In genomic region chr3:23751485-23751811, GRCh38 we compare ENCODE assay signal across 12 cellular contexts. TPM values are rescaled to one million over a fixed set of nuclear protein-coding genes. Genes with fewer than 3 reads are reported as not detected.
DNase-seq lines count a peak whose midpoint lies in the region; ATAC-seq and TF ChIP-seq lines count a peak whose summit lies in the region.
"Had no signal": no experiment of that assay in that cellular context is flagged by ENCODE, and none has a peak within 500 bp of the region (broad histone marks: within the 10 kb centered on the region; RNA-seq: fewer than 3 reads in every experiment).

No MANE protein-coding gene starts in this region.

- no peak for TF ChIP-seq POLR2A in IMR-90 (IDR thresholded peaks at IDR 0.05; ENCODE audit: low read depth, low read length)

- no peak overlapping the region for H2BK20ac ChIP-seq in IMR-90 (ENCODE audit: low read depth, low read length)

- dilution Hi-C loops in IMR-90 (cut with HindIII; ENCODE audit: low sequenced_read_pairs, unreplicated experiment), result no loop called here
- dilution Hi-C loops in mammary epithelial cell (cut with HindIII; ENCODE audit: low sequenced_read_pairs), result no loop called here

- H3F3A ChIP-seq in smooth muscle cell (ENCODE audit: low read depth), result peaks cover 5% of the 10 kb centered on the region

- H3K9ac ChIP-seq in IMR-90 (ENCODE audit: low read depth, low read length) (no peak overlapping the region), mammary epithelial cell (ENCODE audit: insufficient read depth, low read length) (no peak overlapping the region), iPS-20b (ENCODE audit: low read depth, low read length) (peak overlapping the region; percentile 18; the same call in 1 of the 2 replicates), smooth muscle cell (ENCODE audit: low read depth) (no peak overlapping the region)

- H3K4me1 ChIP-seq in IMR-90 (ENCODE audit: control insufficient read depth, insufficient read depth, low read length), result peaks cover 6% of the 10 kb centered on the region
- H3K4me1 ChIP-seq in mammary epithelial cell (ENCODE audit: insufficient read depth, low read length), result peaks cover 5% of the 10 kb centered on the region
- H3K4me1 ChIP-seq in iPS-20b (ENCODE audit: insufficient read depth, low read length), result peaks cover 10% of the 10 kb centered on the region; the same call in 1 of the 2 replicates
- H3K4me1 ChIP-seq in smooth muscle cell (ENCODE audit: low read depth), result peaks cover 12% of the 10 kb centered on the region

- no peak overlapping the region for H3K4me2 ChIP-seq in IMR-90 (ENCODE audit: low read depth, low read length)
- H3K4me2 ChIP-seq in mammary epithelial cell (ENCODE audit: insufficient read depth, low read depth, low read length), result no peak overlapping the region
- peak overlapping the region; percentile 57 for H3K4me2 ChIP-seq in smooth muscle cell

- no peaks in the 10 kb centered on the region for H3K36me3 ChIP-seq in IMR-90 (ENCODE audit: control insufficient read depth, insufficient read depth, low read length)
- no peaks in the 10 kb centered on the region for H3K36me3 ChIP-seq in mammary epithelial cell (ENCODE audit: insufficient read depth, low read length)
- no peaks in the 10 kb centered on the region for H3K36me3 ChIP-seq in iPS-20b (ENCODE audit: insufficient read depth, low read depth, low read length)
- H3K36me3 ChIP-seq in smooth muscle cell (ENCODE audit: low read depth), result no peaks in the 10 kb centered on the region
- H3K36me3 ChIP-seq: thyroid gland had no signal

- no peak for ATAC-seq in IMR-90 (ENCODE audit: low read depth)
- no peak for ATAC-seq in GM19455 (IDR thresholded peaks at IDR 0.05; ENCODE audit: unreplicated experiment)

- no CpG with 5 or more reads among the region's 3 CpGs for WGBS in IMR-90 (ENCODE audit: extremely low coverage in 2 of 2, insufficient read length in 1 of 2), 2 experiments
- WGBS in mammary epithelial cell (ENCODE audit: low coverage, missing lambda C conversion rate), result 6% methylated on average over 2 of the region's 3 CpGs
- 20% methylated on average over 3 of the region's 3 CpGs for WGBS in smooth muscle cell (ENCODE audit: low lambda C conversion rate)

- H2BK5ac ChIP-seq in IMR-90 (ENCODE audit: low read depth, low read length, poor library complexity, severe bottlenecking), result no peak overlapping the region

- H3K27ac ChIP-seq in IMR-90 (ENCODE audit: insufficient read depth, low read length) (no peak overlapping the region), mammary epithelial cell (ENCODE audit: insufficient read depth, low read depth, low read length) (no peak overlapping the region), iPS-20b (ENCODE audit: low read length) (no peak overlapping the region), smooth muscle cell (ENCODE audit: low read depth) (no peak overlapping the region)
- H3K27ac ChIP-seq: thyroid gland had no signal

- no peak for TF ChIP-seq CTCF in IMR-90 (conservative IDR thresholded peaks at IDR 0.05; ENCODE audit: low read depth, low read length)
- TF ChIP-seq CTCF in mammary epithelial cell (conservative IDR thresholded peaks at IDR 0.05 in 1 of 2, IDR thresholded peaks at IDR 0.05 in 1 of 2; ENCODE audit: extremely low read depth in 1 of 2, insufficient read depth in 1 of 2, low read depth in 1 of 2, low read length in 2 of 2), result no peak
- no peak for TF ChIP-seq CTCF in smooth muscle cell (IDR thresholded peaks at IDR 0.05; ENCODE audit: borderline replicate concordance, insufficient read depth, poor library complexity, severe bottlenecking)

- BruUV-seq in IMR-90 (replicated peaks; lab: Mats Ljungman, UMichigan) (no TSS peak), mammary epithelial cell (replicated peaks; lab: Mats Ljungman, UMichigan) (no TSS peak)

- TF ChIP-seq RAD21 in IMR-90 (IDR thresholded peaks at IDR 0.05; ENCODE audit: low read length), result no peak

- peak overlapping the region; percentile 18; the same call in 1 of the 2 replicates for H2BK120ac ChIP-seq in IMR-90 (ENCODE audit: low read depth, low read length)

- no peak overlapping the region for H2AK9ac ChIP-seq in IMR-90 (replicated peaks; ENCODE audit: low read depth, low read length, poor library complexity)

- H2AK5ac ChIP-seq in IMR-90 (ENCODE audit: low read depth, low read length), result no peak overlapping the region

- H3K23ac ChIP-seq in IMR-90 (ENCODE audit: low read depth, low read length), result no peak overlapping the region

- intact Hi-C loops in IMR-90 (cut with micrococcal nuclease), result no loop called here
- intact Hi-C loops in mammary epithelial cell (cut with micrococcal nuclease), result no loop called here

- H3K79me2 ChIP-seq in mammary epithelial cell (ENCODE audit: insufficient read depth, low read length) (no peaks in the 10 kb centered on the region), smooth muscle cell (ENCODE audit: low read depth) (no peaks in the 10 kb centered on the region)

- no peak overlapping the region for H3K56ac ChIP-seq in IMR-90 (ENCODE audit: extremely low read depth, insufficient read depth, low read length)

- CTCF ChIA-PET in IMR-90 (lab: Yijun Ruan, JAX), result no interaction called here
- CTCF ChIA-PET in mammary epithelial cell (lab: Charles Lee; ENCODE audit: low non-redundant PET), result interaction anchor here (0.6 kb wide), 1 partner anchor 11 kb away, joined by 3 read pairs; no protein-coding TSS in a partner anchor

- H3K9me1 ChIP-seq in IMR-90 (ENCODE audit: insufficient read depth, low read length), result no peaks in the 10 kb centered on the region

- H3K4me3 ChIP-seq in IMR-90 (ENCODE audit: insufficient read depth, low read depth, low read length), result no peak overlapping the region
- no peak overlapping the region for H3K4me3 ChIP-seq in mammary epithelial cell (replicated peaks in 1 of 3; ENCODE audit: insufficient read depth in 1 of 3, low read depth in 2 of 3, low read length in 3 of 3)
- peak overlapping the region; percentile 52; the same call in 1 of the 2 replicates for H3K4me3 ChIP-seq in iPS-20b (ENCODE audit: low read length)
- no peak overlapping the region for H3K4me3 ChIP-seq in smooth muscle cell
- H3K4me3 ChIP-seq: thyroid gland had no signal

- H4K20me1 ChIP-seq in IMR-90 (ENCODE audit: insufficient read depth, low read length) (no peaks in the 10 kb centered on the region), mammary epithelial cell (ENCODE audit: insufficient read depth, low read length) (no peaks in the 10 kb centered on the region), smooth muscle cell (ENCODE audit: low read depth) (no peaks in the 10 kb centered on the region)

- H2AFZ ChIP-seq in IMR-90 (replicated peaks; ENCODE audit: low read length, poor library complexity) (no peak overlapping the region), mammary epithelial cell (ENCODE audit: low read depth, low read length) (peak overlapping the region; percentile 21), smooth muscle cell (ENCODE audit: low read depth) (peak overlapping the region; percentile 2)

- no peak overlapping the region for H3K18ac ChIP-seq in IMR-90 (ENCODE audit: low read depth, low read length)

- no peak overlapping the region for H4K8ac ChIP-seq in IMR-90 (ENCODE audit: low read depth in 2 of 2, low read length in 2 of 2)

- POLR2A ChIA-PET in IMR-90 (lab: Charles Lee; ENCODE audit: unreplicated experiment), result no interaction called here

- no peak overlapping the region for H4K5ac ChIP-seq in IMR-90 (ENCODE audit: low read depth, low read length)

- H3K27me3 ChIP-seq in IMR-90 (ENCODE audit: control insufficient read depth, insufficient read depth, low read length), result no peaks in the 10 kb centered on the region
- H3K27me3 ChIP-seq in mammary epithelial cell (ENCODE audit: insufficient read depth, low read length), result no peaks in the 10 kb centered on the region
- H3K27me3 ChIP-seq in iPS-20b (ENCODE audit: insufficient read depth, low read length), result peaks cover 8% of the 10 kb centered on the region; the same call in 1 of the 2 replicates
- H3K27me3 ChIP-seq in smooth muscle cell (ENCODE audit: low read depth), result no peaks in the 10 kb centered on the region
- H3K27me3 ChIP-seq: thyroid gland had no signal

- in situ Hi-C loops in IMR-90 (cut with MboI; ENCODE audit: low sequenced_read_pairs) (no loop called here), mammary epithelial cell (cut with MboI; ENCODE audit: low sequenced_read_pairs in 2 of 2) (loop anchor here in 1 of 2 donors (25.0 kb wide), 1 partner anchor 564 kb away; no protein-coding TSS in a partner anchor), ACHN (cut with HindIII; ENCODE audit: low pct_ligation_motif_present, low pct_unique_long_range_greater_than_20kb, low sequenced_read_pairs) (no loop called here)

- peak overlapping the region; percentile 33; the same call in 2 of the 3 replicates for H2BK15ac ChIP-seq in IMR-90 (ENCODE audit: low read depth, low read length)

- no peak overlapping the region; the same call in 1 of the 2 replicates for H4K91ac ChIP-seq in IMR-90 (ENCODE audit: insufficient read depth, low read depth, low read length)

- H3K9me3 ChIP-seq in IMR-90 (ENCODE audit: control insufficient read depth, insufficient read depth, low read length), result no peaks in the 10 kb centered on the region
- H3K9me3 ChIP-seq in mammary epithelial cell (replicated peaks; ENCODE audit: insufficient read depth, low read length), result no peaks in the 10 kb centered on the region
- H3K9me3 ChIP-seq in iPS-20b (ENCODE audit: insufficient read depth, low read depth, low read length), result no peaks in the 10 kb centered on the region
- no peaks in the 10 kb centered on the region for H3K9me3 ChIP-seq in smooth muscle cell (replicated peaks; ENCODE audit: low read depth)
- H3K9me3 ChIP-seq: thyroid gland had no signal

- H3K14ac ChIP-seq in IMR-90 (replicated peaks; ENCODE audit: low read depth, low read length), result no peak overlapping the region

- H3K79me1 ChIP-seq in IMR-90 (ENCODE audit: low read depth in 1 of 2, low read length in 2 of 2), result no peaks in the 10 kb centered on the region

- DNase-seq in IMR-90 (no peak), mammary epithelial cell (no peak), smooth muscle cell (lab: John Stamatoyannopoulos, UW; ENCODE audit: unreplicated experiment) (no peak), medulla oblongata (ENCODE audit: extremely low spot score) (no peak), ACHN (no peak)
- DNase-seq: Calu3, cerebellar nuclear complex, MV-4-11, NCI-H510A treated with DMSO at 0.1 percent for 48 hours had no signal

- H3K4ac ChIP-seq in IMR-90 (ENCODE audit: low read depth, low read length), result no peak overlapping the region

TF ChIP-seq in IMR-90, 13 proteins besides CTCF, POLR2A, EP300 and RAD21 (continues in another document):
- TF ChIP-seq RFX5 (IDR thresholded peaks at IDR 0.05; ENCODE audit: low read depth, low read length) (no peak), MAZ (IDR thresholded peaks at IDR 0.05; ENCODE audit: borderline replicate concordance, low read depth, low read length) (no peak), FOS (IDR thresholded peaks at IDR 0.05; ENCODE audit: low read depth, low read length) (no peak), NFE2L2 (IDR thresholded peaks at IDR 0.05; ENCODE audit: low read depth, low read length) (no peak)

RNA-seq across cellular contexts. Expression of gene UBE2E1, which starts 54.3 kb away (rescaled TPM):
- total RNA-seq in IMR-90 (2012; rRNA removed) (54.1 and 87.8 TPM in 2 replicates), mammary epithelial cell (10 to 100 TPM; 49.5 to 92.7 TPM), smooth muscle cell (128 and 142 TPM in 2 replicates)
- polyA plus RNA-seq in IMR-90 (2012; rRNA removed) (72.0 and 91.6 TPM in 2 replicates), mammary epithelial cell (115 TPM), smooth muscle cell (13.3 and 17.9 TPM in 2 replicates)
- polyA plus RNA-seq in IMR-90 (2012; cell fraction: cytosol; rRNA removed), result 18.9 and 32.8 TPM in 2 replicates
- polyA plus RNA-seq in IMR-90 (2012; cell fraction: nucleus; rRNA removed; ENCODE audit: low replicate concordance), result 14.1 and 55.4 TPM in 2 replicates
- 45.1 TPM for polyA minus RNA-seq in mammary epithelial cell
